ENCODE assay signal across 15 cellular contexts in the genomic region with DNA sequence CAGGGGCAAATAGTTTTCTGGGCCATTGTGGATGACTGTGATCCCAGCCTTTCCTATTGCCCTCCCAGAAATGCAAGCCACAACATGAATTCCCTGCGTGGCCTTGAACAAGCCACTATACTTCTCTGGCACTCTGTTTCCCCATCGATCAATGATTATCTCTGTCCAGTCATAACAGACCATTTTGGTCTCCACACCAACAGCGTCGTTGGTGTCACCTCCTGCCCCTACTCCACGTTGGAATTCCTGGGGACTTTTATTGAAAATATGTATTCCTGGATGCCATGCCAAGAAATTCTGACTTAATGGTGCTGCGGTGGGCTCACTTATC. TPM values are rescaled to one million over a fixed set of nuclear protein-coding genes. Genes with fewer than 3 reads are reported as not detected.
DNase-seq lines count a peak whose midpoint lies in the region; ATAC-seq, FAIRE-seq and TF ChIP-seq lines count a peak whose summit lies in the region.
"Had no signal": no experiment of that assay in that cellular context is flagged by ENCODE, and none has a peak within 500 bp of the region (broad histone marks: within the 10 kb centered on the region; RNA-seq: fewer than 3 reads in every experiment).

No MANE protein-coding gene starts in this region.

- FAIRE-seq in H1 (lab: Jason Lieb, UNC) = no peak
- FAIRE-seq: A204.1 had no signal

- H3K4me1 ChIP-seq in Caco-2 (peaks cover 31% of the 10 kb centered on the region), H1 (replicated peaks in 1 of 4; ENCODE audit: control insufficient read depth in 3 of 4, insufficient read depth in 4 of 4, low read length in 3 of 4) (peaks cover 0 to 8% (median 2%) of the 10 kb centered on the region in 4 experiments; a peak in 6 of 7 replicates), mesenchymal stem cell (ENCODE audit: control insufficient read depth, insufficient read depth, low read depth, low read length) (peaks cover 19% of the 10 kb centered on the region)

- peak overlapping the region; percentile 62 for H3K27ac Mint-ChIP-seq in Caco-2 (ENCODE audit: unreplicated experiment)
- H3K27ac Mint-ChIP-seq in activated CD8-positive, alpha-beta T cell treated with anti-CD3 and anti-CD28 coated beads, Interleukin-2, amount 10 ng/mL, durations not matched to agents 7 days and 5 days = no peak overlapping the region
- no peak overlapping the region for H3K27ac Mint-ChIP-seq in natural killer cell treated with Interleukin-12 subunit alpha and Interleukin-12 subunit beta and Interleukin-15 and Interleukin-18, amount 100 ng/mL, for 72 hours
- H3K27ac Mint-ChIP-seq: CD4-positive, alpha-beta T cell; GM23338 had no signal

- no TSS peak for BruUV-seq in Caco-2 (replicated peaks; lab: Mats Ljungman, UMichigan)

- H3K27ac ChIP-seq in H1 (ENCODE audit: low read depth, low read length) (no peak overlapping the region), mesenchymal stem cell (ENCODE audit: low read length, poor library complexity, severe bottlenecking) (no peak overlapping the region)
- H3K27ac ChIP-seq: C4-2B had no signal

- no peak for TF ChIP-seq RAD21 in H1 (IDR thresholded peaks at IDR 0.05 in 1 of 2, conservative IDR thresholded peaks at IDR 0.05 in 1 of 2; ENCODE audit: low read depth in 2 of 2, low read length in 2 of 2)

- H3K9ac ChIP-seq in H1 (replicated peaks in 1 of 4; ENCODE audit: extremely low read depth in 1 of 4, low read depth in 3 of 4, low read length in 3 of 4) (no peak overlapping the region), mesenchymal stem cell (ENCODE audit: low read length) (no peak overlapping the region)

- DNase-seq in Caco-2 = no peak
- DNase-seq in H1 (ENCODE audit: low read depth in 1 of 2, low spot score in 2 of 2) = no peak
- DNase-seq in mesenchymal stem cell = no peak
- DNase-seq in activated CD8-positive, alpha-beta T cell treated with anti-CD3 and anti-CD28 coated beads, Interleukin-2, amount 10 ng/mL, durations not matched to agents 7 days and 5 days = no peak
- DNase-seq in H4 (ENCODE audit: low spot score) = no peak
- no peak for DNase-seq in natural killer cell treated with Interleukin-12 subunit alpha and Interleukin-12 subunit beta and Interleukin-15 and Interleukin-18, amount 100 ng/mL, for 72 hours (ENCODE audit: low spot score)
- DNase-seq: AML-193; CD4-positive, alpha-beta T cell; DMS153; DMS79; GF-D8; H9 had no signal

- ATAC-seq in activated CD8-positive, alpha-beta T cell treated with anti-CD3 and anti-CD28 coated beads, Interleukin-2, amount 10 ng/mL, durations not matched to agents 7 days and 5 days = no peak
- ATAC-seq in natural killer cell treated with Interleukin-12 subunit alpha and Interleukin-12 subunit beta and Interleukin-15 and Interleukin-18, amount 100 ng/mL, for 72 hours = no peak
- ATAC-seq: GM23338 had no signal

- peak overlapping the region; percentile 1; the same call in 1 of the 2 replicates for H2BK15ac ChIP-seq in H1 (ENCODE audit: low read length)
- no peak overlapping the region for H2BK15ac ChIP-seq in mesenchymal stem cell (ENCODE audit: low read depth, poor library complexity, severe bottlenecking)

- no peak overlapping the region for H4K91ac ChIP-seq in H1 (replicated peaks; ENCODE audit: insufficient read length, low read length)
- no peak overlapping the region for H4K91ac ChIP-seq in mesenchymal stem cell (ENCODE audit: low read length)

- H2AK5ac ChIP-seq in H1 (ENCODE audit: low read depth, low read length) (no peak overlapping the region; the same call in 1 of the 2 replicates), mesenchymal stem cell (ENCODE audit: low read length, severe bottlenecking) (peak overlapping the region; percentile 31)

- H3K23me2 ChIP-seq in H1 (ENCODE audit: low read depth, low read length) = no peaks in the 10 kb centered on the region

- WGBS in H1 (ENCODE audit: extremely low coverage in 1 of 2, insufficient coverage in 1 of 2, insufficient read length in 1 of 2, insufficient replicate concordance in 2 of 2, low coverage in 1 of 2, low lambda C conversion rate in 2 of 2, missing lambda C conversion rate in 1 of 2), 2 experiments = 94% methylated on average over 6 of the region's 6 CpGs; no CpG with 5 or more reads in 1 of the 2 experiments
- 100% methylated on average over 6 of the region's 6 CpGs for WGBS in mesenchymal stem cell

- H3K9me3 Mint-ChIP-seq in Caco-2 (ENCODE audit: unreplicated experiment) = peaks cover 29% of the 10 kb centered on the region
- H3K9me3 Mint-ChIP-seq in activated CD8-positive, alpha-beta T cell treated with anti-CD3 and anti-CD28 coated beads, Interleukin-2, amount 10 ng/mL, durations not matched to agents 7 days and 5 days (ENCODE audit: insufficient read depth) = no peaks in the 10 kb centered on the region
- H3K9me3 Mint-ChIP-seq in natural killer cell treated with Interleukin-12 subunit alpha and Interleukin-12 subunit beta and Interleukin-15 and Interleukin-18, amount 100 ng/mL, for 72 hours = no peaks in the 10 kb centered on the region
- H3K9me3 Mint-ChIP-seq: CD4-positive, alpha-beta T cell; GM23338; H9 had no signal

- H4K5ac ChIP-seq in H1 (ENCODE audit: insufficient read length, low read depth, low read length) = no peak overlapping the region

- H3K14ac ChIP-seq in H1 (ENCODE audit: insufficient read length) = no peak overlapping the region
- H3K14ac ChIP-seq in mesenchymal stem cell (ENCODE audit: low read length in 2 of 2) = no peak overlapping the region

- H2BK12ac ChIP-seq in H1 (ENCODE audit: low read depth, low read length) (no peak overlapping the region), mesenchymal stem cell (ENCODE audit: low read length in 2 of 2) (no peak overlapping the region)

- POLR2A ChIA-PET in Caco-2 (lab: Charles Lee) (no interaction called here), H1 (lab: Charles Lee; ENCODE audit: partially characterized antibody) (no interaction called here)
- POLR2A ChIA-PET in activated CD8-positive, alpha-beta T cell treated with anti-CD3 and anti-CD28 coated beads, Interleukin-2, amount 10 ng/mL, durations not matched to agents 7 days and 5 days (lab: Charles Lee) = no interaction called here

- TF ChIP-seq POLR2A in H1 (IDR thresholded peaks at IDR 0.05; ENCODE audit: control extremely low read depth in 1 of 2, low read depth in 2 of 2, low read length in 2 of 2) = no peak

- H3K27me3 ChIP-seq in Caco-2 (replicated peaks; ENCODE audit: control insufficient read depth, insufficient read depth, low read length) (no peaks in the 10 kb centered on the region), H1 (replicated peaks in 1 of 4; ENCODE audit: control insufficient read depth in 3 of 4, extremely low read depth in 1 of 4, insufficient read depth in 3 of 4, low read length in 3 of 4) (no peaks in the 10 kb centered on the region), mesenchymal stem cell (ENCODE audit: control insufficient read depth in 1 of 2, insufficient read depth in 1 of 2, low read length in 2 of 2) (peaks cover 0 to 45% of the 10 kb centered on the region in 2 experiments)

- H2BK5ac ChIP-seq in H1 (ENCODE audit: low read depth, low read length) = no peak overlapping the region
- H2BK5ac ChIP-seq in mesenchymal stem cell (ENCODE audit: low read depth, low read length, poor library complexity, severe bottlenecking) = no peak overlapping the region

- H3K79me1 ChIP-seq in H1 (ENCODE audit: low read depth, low read length) (no peaks in the 10 kb centered on the region), mesenchymal stem cell (replicated peaks; ENCODE audit: low read length, poor library complexity, severe bottlenecking) (no peaks in the 10 kb centered on the region)

- H3K18ac ChIP-seq in H1 (ENCODE audit: extremely low read depth, low read length) (no peak overlapping the region), mesenchymal stem cell (ENCODE audit: low read depth in 1 of 2, low read length in 2 of 2) (no peak overlapping the region)

- H2AFZ ChIP-seq in H1 (ENCODE audit: low read length) (no peak overlapping the region), mesenchymal stem cell (ENCODE audit: low read depth, low read length) (no peak overlapping the region)

- H3K4me1 Mint-ChIP-seq in Caco-2 (ENCODE audit: low read depth, unreplicated experiment) = peaks cover 31% of the 10 kb centered on the region
- H3K4me1 Mint-ChIP-seq in activated CD8-positive, alpha-beta T cell treated with anti-CD3 and anti-CD28 coated beads, Interleukin-2, amount 10 ng/mL, durations not matched to agents 7 days and 5 days (ENCODE audit: low read depth) = no peaks in the 10 kb centered on the region
- no peaks in the 10 kb centered on the region for H3K4me1 Mint-ChIP-seq in natural killer cell treated with Interleukin-12 subunit alpha and Interleukin-12 subunit beta and Interleukin-15 and Interleukin-18, amount 100 ng/mL, for 72 hours (ENCODE audit: low read depth in 2 of 2)

- no peak overlapping the region for H3K23ac ChIP-seq in H1 (ENCODE audit: insufficient read length)
- peak overlapping the region in 1 of 2 experiments; percentile 10 for H3K23ac ChIP-seq in mesenchymal stem cell (ENCODE audit: low read length in 2 of 2)

- TF ChIP-seq CTCF in Caco-2 (IDR thresholded peaks at IDR 0.05; ENCODE audit: insufficient read depth in 1 of 2, low read depth in 1 of 2, low read length in 1 of 2, severe bottlenecking in 1 of 2, unreplicated experiment in 1 of 2) = no peak
- TF ChIP-seq CTCF in H1 (IDR thresholded peaks at IDR 0.05; ENCODE audit: control extremely low read depth in 1 of 3, insufficient read depth in 1 of 3, low read depth in 1 of 3, low read length in 3 of 3) = no peak

- H3K79me2 ChIP-seq in H1 (ENCODE audit: control insufficient read depth in 1 of 2, insufficient read depth in 2 of 2, low read length in 2 of 2) = no peaks in the 10 kb centered on the region

- CTCF ChIA-PET in Caco-2 (lab: Charles Lee) (no interaction called here), H1 (lab: Charles Lee; ENCODE audit: partially characterized antibody) (no interaction called here)
- CTCF ChIA-PET in activated CD8-positive, alpha-beta T cell treated with anti-CD3 and anti-CD28 coated beads, Interleukin-2, amount 10 ng/mL, durations not matched to agents 7 days and 5 days (lab: Charles Lee) = no interaction called here

- H2BK20ac ChIP-seq in H1 (ENCODE audit: low read length) = no peak overlapping the region

- no peak overlapping the region for H3K56ac ChIP-seq in H1 (replicated peaks; ENCODE audit: insufficient read length, low read depth, low read length)

- H3K36me3 Mint-ChIP-seq in Caco-2 (ENCODE audit: insufficient read depth, unreplicated experiment) = no peaks in the 10 kb centered on the region
- H3K36me3 Mint-ChIP-seq in activated CD8-positive, alpha-beta T cell treated with anti-CD3 and anti-CD28 coated beads, Interleukin-2, amount 10 ng/mL, durations not matched to agents 7 days and 5 days (ENCODE audit: low read depth) = no peaks in the 10 kb centered on the region
- H3K36me3 Mint-ChIP-seq in natural killer cell treated with Interleukin-12 subunit alpha and Interleukin-12 subunit beta and Interleukin-15 and Interleukin-18, amount 100 ng/mL, for 72 hours = no peaks in the 10 kb centered on the region

- H3K4me3 Mint-ChIP-seq in Caco-2 (ENCODE audit: unreplicated experiment) = no peak overlapping the region
- H3K4me3 Mint-ChIP-seq in activated CD8-positive, alpha-beta T cell treated with anti-CD3 and anti-CD28 coated beads, Interleukin-2, amount 10 ng/mL, durations not matched to agents 7 days and 5 days = no peak overlapping the region
- no peak overlapping the region for H3K4me3 Mint-ChIP-seq in natural killer cell treated with Interleukin-12 subunit alpha and Interleukin-12 subunit beta and Interleukin-15 and Interleukin-18, amount 100 ng/mL, for 72 hours
- H3K4me3 Mint-ChIP-seq: CD4-positive, alpha-beta T cell; GM23338; H9 had no signal

- no peak for TF ChIP-seq EP300 in H1 (IDR thresholded peaks at IDR 0.05; ENCODE audit: borderline replicate concordance in 1 of 2, low read depth in 2 of 2, low read length in 2 of 2)

- H2BK120ac ChIP-seq in H1 (replicated peaks; ENCODE audit: low read depth, low read length) (no peak overlapping the region), mesenchymal stem cell (ENCODE audit: low read depth, low read length) (no peak overlapping the region)

- no peak overlapping the region for H3K4me2 ChIP-seq in H1 (ENCODE audit: insufficient read depth in 1 of 2, low read depth in 2 of 2, low read length in 2 of 2)
- no peak overlapping the region for H3K4me2 ChIP-seq in mesenchymal stem cell (ENCODE audit: low read length, poor library complexity, severe bottlenecking)
- H3K4me2 ChIP-seq: GM23338 had no signal

- H3K4ac ChIP-seq in H1 (replicated peaks; ENCODE audit: insufficient read length, low read depth, low read length) (no peak overlapping the region), mesenchymal stem cell (ENCODE audit: low read depth in 1 of 2, low read length in 2 of 2) (no peak overlapping the region)

- no peaks in the 10 kb centered on the region for H3K27me3 Mint-ChIP-seq in Caco-2 (ENCODE audit: insufficient read depth, unreplicated experiment)
- H3K27me3 Mint-ChIP-seq in activated CD8-positive, alpha-beta T cell treated with anti-CD3 and anti-CD28 coated beads, Interleukin-2, amount 10 ng/mL, durations not matched to agents 7 days and 5 days (ENCODE audit: low read depth) = no peaks in the 10 kb centered on the region
- H3K27me3 Mint-ChIP-seq in natural killer cell treated with Interleukin-12 subunit alpha and Interleukin-12 subunit beta and Interleukin-15 and Interleukin-18, amount 100 ng/mL, for 72 hours = peaks cover 0 to 2% of the 10 kb centered on the region in 2 donors
- H3K27me3 Mint-ChIP-seq: CD4-positive, alpha-beta T cell had no signal

- H3K36me3 ChIP-seq in Caco-2 (ENCODE audit: control insufficient read depth, insufficient read depth, low read length) (no peaks in the 10 kb centered on the region), H1 (ENCODE audit: control insufficient read depth in 2 of 4, insufficient read depth in 4 of 4, low read length in 3 of 4) (no peaks in the 10 kb centered on the region), mesenchymal stem cell (ENCODE audit: control insufficient read depth in 1 of 2, insufficient read depth in 2 of 2, low read depth in 1 of 2, low read length in 2 of 2) (no peaks in the 10 kb centered on the region)

- H3K4me3 ChIP-seq in Caco-2 (ENCODE audit: low read depth, low read length) = no peak overlapping the region
- H3K4me3 ChIP-seq in H1 (ENCODE audit: extremely low read depth in 1 of 4, insufficient read depth in 2 of 4, low read depth in 3 of 4, low read length in 4 of 4) = no peak overlapping the region
- no peak overlapping the region for H3K4me3 ChIP-seq in mesenchymal stem cell (ENCODE audit: insufficient read depth in 1 of 2, low read depth in 1 of 2, low read length in 2 of 2)
- H3K4me3 ChIP-seq: GM23338 had no signal

- no peak overlapping the region for H4K8ac ChIP-seq in H1 (ENCODE audit: extremely low read depth, insufficient read depth, low read length)
- no peak overlapping the region for H4K8ac ChIP-seq in mesenchymal stem cell (ENCODE audit: low read length)

- peaks cover 5% of the 10 kb centered on the region; the same call in 1 of the 2 replicates for H3K9me3 ChIP-seq in Caco-2
- 0 out of 4 replicates have a peak, but pooled peaks cover 0 to 2% of the 10 kb centered on the region in 2 experiments for H3K9me3 ChIP-seq in H1 (ENCODE audit: insufficient read depth in 2 of 2, low read depth in 1 of 2, low read length in 1 of 2)
- no peaks in the 10 kb centered on the region for H3K9me3 ChIP-seq in mesenchymal stem cell (ENCODE audit: control insufficient read depth, low read length)

- H4K20me1 ChIP-seq in H1 (replicated peaks in 1 of 2; ENCODE audit: control insufficient read depth in 1 of 2, insufficient read depth in 2 of 2, low read length in 2 of 2) = no peaks in the 10 kb centered on the region

- intact Hi-C loops in Caco-2 (cut with micrococcal nuclease; ENCODE audit: unreplicated experiment) = no loop called here

RNA-seq across cellular contexts. Expression of a gene that starts 50.3 kb away (rescaled TPM):
- total RNA-seq in Caco-2 (2022) = 13.5 and 14.0 TPM in 2 replicates
- total RNA-seq in H1 (2021; fragmentation: NEBNext Ultra II Directional; extraction: Animal tissue kit (Norgen Biotek cat#: 25700)) = 1.1 and 1.2 TPM in 2 replicates
- 0.23 and 0.25 TPM in 2 replicates for polyA plus RNA-seq in H1 (2011; rRNA removed)
- polyA plus RNA-seq in H1 (2011; cell fraction: cytosol; rRNA removed) = 0.44 TPM
- 0.64 TPM for polyA plus RNA-seq in H1 (2011; cell fraction: nucleus; rRNA removed)
- 0.22 to 0.48 TPM (median 0.44 TPM) in 4 replicates for polyA plus RNA-seq in H1 (2012, experiment 1 of 2)
- 0.52 TPM for polyA plus RNA-seq in H1 (2012, experiment 2 of 2)
- 1.1 TPM for polyA plus RNA-seq in H1 (2013, experiment 1 of 2)
- polyA plus RNA-seq in H1 (2013, experiment 2 of 2) = 1.5 TPM
- 0.22 and 0.28 TPM in 2 replicates for polyA minus RNA-seq in H1 (2011; rRNA and poly(A)+ RNA removed)
- polyA minus RNA-seq in H1 (2011; cell fraction: cytosol; rRNA and poly(A)+ RNA removed) = 0.73 TPM
- polyA minus RNA-seq in H1 (2011; cell fraction: nucleus; rRNA and poly(A)+ RNA removed) = 0.40 TPM
- polyA plus RNA-seq in mesenchymal stem cell (2013, experiment 1 of 2) = 3.7 TPM
- polyA plus RNA-seq in mesenchymal stem cell (2013, experiment 2 of 2) = 3.2 TPM
- not detected for total RNA-seq in activated CD8-positive, alpha-beta T cell treated with anti-CD3 and anti-CD28 coated beads, Interleukin-2, amount 10 ng/mL, durations not matched to agents 7 days and 5 days
- 3.5 and 6.7 TPM in 2 replicates for total RNA-seq in H4 (2014; rRNA removed; shearing (Covaris generic))
- under 1 TPM in 1 of 2 donors, not detected in 1; 0.20 TPM for total RNA-seq in natural killer cell treated with Interleukin-12 subunit alpha and Interleukin-12 subunit beta and Interleukin-15 and Interleukin-18, amount 100 ng/mL, for 72 hours
